In genomic region chr15:52466134-52466701, GRCh38 we compare ENCODE assay signal across 8 cellular contexts.
DNase-seq lines count a peak whose midpoint lies in the region; ATAC-seq and TF ChIP-seq lines count a peak whose summit lies in the region.

No MANE protein-coding gene starts in this region.

- no peak for TF ChIP-seq CTCF in CD4-positive, alpha-beta T cell (IDR thresholded peaks at IDR 0.05)
- peak; percentile 33 for TF ChIP-seq CTCF in activated CD8-positive, alpha-beta T cell treated with anti-CD3 and anti-CD28 coated beads for 36 hours (IDR thresholded peaks at IDR 0.05)

- peaks cover 4% of the 10 kb centered on the region for H3K9me3 Mint-ChIP-seq in CD4-positive, alpha-beta T cell
- H3K9me3 Mint-ChIP-seq in activated CD8-positive, alpha-beta T cell treated with anti-CD3 and anti-CD28 coated beads for 36 hours: peaks cover 11% of the 10 kb centered on the region
- H3K9me3 Mint-ChIP-seq in memory B cell: peaks cover 3% of the 10 kb centered on the region

- H3K27ac ChIP-seq in CD4-positive, alpha-beta T cell (ENCODE audit: low read depth, low read length): no peak overlapping the region

- no peaks in the 10 kb centered on the region for H3K27me3 Mint-ChIP-seq in CD4-positive, alpha-beta T cell
- H3K27me3 Mint-ChIP-seq in activated CD8-positive, alpha-beta T cell treated with anti-CD3 and anti-CD28 coated beads for 36 hours: no peaks in the 10 kb centered on the region
- no peaks in the 10 kb centered on the region for H3K27me3 Mint-ChIP-seq in memory B cell

- H3K27ac Mint-ChIP-seq in CD4-positive, alpha-beta T cell: peak overlapping the region; percentile 77
- H3K27ac Mint-ChIP-seq in activated CD8-positive, alpha-beta T cell treated with anti-CD3 and anti-CD28 coated beads for 36 hours: peak overlapping the region; percentile 25
- peak overlapping the region; percentile 22 for H3K27ac Mint-ChIP-seq in memory B cell

- DNase-seq in CD4-positive, alpha-beta T cell: peak in 1 of 10 experiments; percentile 4
- DNase-seq in activated CD8-positive, alpha-beta T cell treated with anti-CD3 and anti-CD28 coated beads for 36 hours: peak; percentile 80
- DNase-seq in memory B cell (ENCODE audit: low spot score in 2 of 2) (peak; percentile 76 to 89), OCI-M1 (lab: John Stamatoyannopoulos, UW) (no peak), SHP77 treated with DMSO at 0.1 percent for 48 hours (lab: John Stamatoyannopoulos, UW) (no peak), NCI-H446 (lab: John Stamatoyannopoulos, UW) (no peak)

- no peaks in the 10 kb centered on the region for H3K9me3 ChIP-seq in CD4-positive, alpha-beta T cell (ENCODE audit: control insufficient read depth, low read length)

- CTCF ChIA-PET in CD4-positive, alpha-beta T cell (lab: Charles Lee): interaction anchor here (0.8 to 1.3 kb wide), 2 partner anchors 20 to 44 kb away, joined by 3 read pairs; no protein-coding TSS in a partner anchor
- CTCF ChIA-PET in activated CD8-positive, alpha-beta T cell treated with anti-CD3 and anti-CD28 coated beads for 36 hours (lab: Charles Lee): interaction anchor here (1.2 to 1.9 kb wide), 5 partner anchors 14 to 209 kb away, joined by 3 to 6 read pairs (median 4); no protein-coding TSS in a partner anchor

- no peaks in the 10 kb centered on the region for H3K27me3 ChIP-seq in CD4-positive, alpha-beta T cell (ENCODE audit: control insufficient read depth, insufficient read depth, low read length)

- intact Hi-C loops in CD4-positive, alpha-beta T cell (cut with DNase I, micrococcal nuclease): loop anchor here in 1 of 2 experiments (10.0 kb wide), 1 partner anchor 59 kb away; the partner anchor contains the start of gene MYO5A
- intact Hi-C loops in activated CD8-positive, alpha-beta T cell treated with anti-CD3 and anti-CD28 coated beads for 36 hours (cut with micrococcal nuclease): no loop called here

- POLR2A ChIA-PET in CD4-positive, alpha-beta T cell (lab: Charles Lee): interaction anchor here (2.8 kb wide), 1 partner anchor 16 kb away, joined by 11 read pairs; no protein-coding TSS in a partner anchor
- POLR2A ChIA-PET in activated CD8-positive, alpha-beta T cell treated with anti-CD3 and anti-CD28 coated beads for 36 hours (lab: Charles Lee): interaction anchor here (0.9 to 1.4 kb wide), 4 partner anchors 13 to 62 kb away, joined by 3 read pairs; partner anchors contain the start of gene MYO5A

- no peak overlapping the region for H3K4me3 Mint-ChIP-seq in CD4-positive, alpha-beta T cell
- H3K4me3 Mint-ChIP-seq in activated CD8-positive, alpha-beta T cell treated with anti-CD3 and anti-CD28 coated beads for 36 hours: no peak overlapping the region
- H3K4me3 Mint-ChIP-seq in memory B cell: peak overlapping the region; percentile 28

- H3K4me1 Mint-ChIP-seq in CD4-positive, alpha-beta T cell (ENCODE audit: low read depth): peaks cover 52% of the 10 kb centered on the region
- H3K4me1 Mint-ChIP-seq in activated CD8-positive, alpha-beta T cell treated with anti-CD3 and anti-CD28 coated beads for 36 hours (ENCODE audit: low read depth): peaks cover 43% of the 10 kb centered on the region
- peaks cover 34% of the 10 kb centered on the region for H3K4me1 Mint-ChIP-seq in memory B cell

- ATAC-seq in CD4-positive, alpha-beta T cell (ENCODE audit: poor library complexity): peak; percentile 55
- ATAC-seq in GM19372 (IDR thresholded peaks at IDR 0.05; ENCODE audit: low read depth, unreplicated experiment) (peak; percentile 93), HG03280 (IDR thresholded peaks at IDR 0.05; ENCODE audit: unreplicated experiment) (peak; percentile 94), memory B cell (ENCODE audit: low read depth) (peak; percentile 98)
- ATAC-seq in activated CD8-positive, alpha-beta T cell treated with anti-CD3 and anti-CD28 coated beads for 36 hours: peak; percentile 90

- H3K36me3 Mint-ChIP-seq in CD4-positive, alpha-beta T cell (ENCODE audit: low read depth): peaks cover 30% of the 10 kb centered on the region
- peaks cover 9% of the 10 kb centered on the region for H3K36me3 Mint-ChIP-seq in activated CD8-positive, alpha-beta T cell treated with anti-CD3 and anti-CD28 coated beads for 36 hours (ENCODE audit: low read depth)
- peaks cover 7% of the 10 kb centered on the region for H3K36me3 Mint-ChIP-seq in memory B cell

Comparison
In these comparisons a context has a peak if more than half of its experiments do, and no peak if none do; other contexts are left out.
1. DNase-seq: peak in activated CD8-positive, alpha-beta T cell treated with anti-CD3 and anti-CD28 coated beads for 36 hours (single experiment) and memory B cell (2 of 2); none in OCI-M1 (single experiment), SHP77 treated with DMSO at 0.1 percent for 48 hours (single experiment) and NCI-H446 (0 of 2).
2. H3K27ac Mint-ChIP-seq: peak in every context shown above with its lines; median percentile 77 in CD4-positive, alpha-beta T cell; 25 in activated CD8-positive, alpha-beta T cell treated with anti-CD3 and anti-CD28 coated beads for 36 hours; 22 in memory B cell.
3. Peak in every context shown above with its lines, with median percentiles within 50 percentile points of each other: ATAC-seq.